ENCODE assay signal across 1 cellular context in the genomic region with DNA sequence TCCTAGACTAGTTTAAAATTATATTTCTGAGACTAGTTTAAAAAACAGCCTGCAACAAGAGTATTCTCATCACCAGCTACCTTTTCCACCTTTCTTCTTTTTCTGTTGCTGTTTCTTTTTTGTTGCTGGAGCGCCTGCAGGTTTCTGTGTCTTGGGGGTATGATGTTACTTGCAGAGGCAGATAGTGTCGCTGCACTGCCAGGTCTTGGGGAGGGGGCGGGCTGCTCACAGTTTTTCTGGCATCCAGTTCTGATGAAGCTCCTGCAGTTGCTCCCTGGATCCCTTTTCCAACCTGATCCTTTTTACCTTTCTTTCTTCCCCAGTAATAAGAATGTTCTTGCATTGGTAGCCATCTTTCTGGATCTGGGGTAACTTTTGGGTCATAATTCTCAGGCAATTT.
TF ChIP-seq lines count a peak whose summit lies in the region.

No MANE protein-coding gene starts in this region.

TF ChIP-seq in WTC11, 78 proteins besides CTCF, POLR2A, EP300 and RAD21 (continued from another document):
- TF ChIP-seq, protein P1, sequence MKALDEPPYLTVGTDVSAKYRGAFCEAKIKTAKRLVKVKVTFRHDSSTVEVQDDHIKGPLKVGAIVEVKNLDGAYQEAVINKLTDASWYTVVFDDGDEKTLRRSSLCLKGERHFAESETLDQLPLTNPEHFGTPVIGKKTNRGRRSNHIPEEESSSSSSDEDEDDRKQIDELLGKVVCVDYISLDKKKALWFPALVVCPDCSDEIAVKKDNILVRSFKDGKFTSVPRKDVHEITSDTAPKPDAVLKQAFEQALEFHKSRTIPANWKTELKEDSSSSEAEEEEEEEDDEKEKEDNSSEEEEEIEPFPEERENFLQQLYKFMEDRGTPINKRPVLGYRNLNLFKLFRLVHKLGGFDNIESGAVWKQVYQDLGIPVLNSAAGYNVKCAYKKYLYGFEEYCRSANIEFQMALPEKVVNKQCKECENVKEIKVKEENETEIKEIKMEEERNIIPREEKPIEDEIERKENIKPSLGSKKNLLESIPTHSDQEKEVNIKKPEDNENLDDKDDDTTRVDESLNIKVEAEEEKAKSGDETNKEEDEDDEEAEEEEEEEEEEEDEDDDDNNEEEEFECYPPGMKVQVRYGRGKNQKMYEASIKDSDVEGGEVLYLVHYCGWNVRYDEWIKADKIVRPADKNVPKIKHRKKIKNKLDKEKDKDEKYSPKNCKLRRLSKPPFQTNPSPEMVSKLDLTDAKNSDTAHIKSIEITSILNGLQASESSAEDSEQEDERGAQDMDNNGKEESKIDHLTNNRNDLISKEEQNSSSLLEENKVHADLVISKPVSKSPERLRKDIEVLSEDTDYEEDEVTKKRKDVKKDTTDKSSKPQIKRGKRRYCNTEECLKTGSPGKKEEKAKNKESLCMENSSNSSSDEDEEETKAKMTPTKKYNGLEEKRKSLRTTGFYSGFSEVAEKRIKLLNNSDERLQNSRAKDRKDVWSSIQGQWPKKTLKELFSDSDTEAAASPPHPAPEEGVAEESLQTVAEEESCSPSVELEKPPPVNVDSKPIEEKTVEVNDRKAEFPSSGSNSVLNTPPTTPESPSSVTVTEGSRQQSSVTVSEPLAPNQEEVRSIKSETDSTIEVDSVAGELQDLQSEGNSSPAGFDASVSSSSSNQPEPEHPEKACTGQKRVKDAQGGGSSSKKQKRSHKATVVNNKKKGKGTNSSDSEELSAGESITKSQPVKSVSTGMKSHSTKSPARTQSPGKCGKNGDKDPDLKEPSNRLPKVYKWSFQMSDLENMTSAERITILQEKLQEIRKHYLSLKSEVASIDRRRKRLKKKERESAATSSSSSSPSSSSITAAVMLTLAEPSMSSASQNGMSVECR (CRISPR knock-in tag; IDR thresholded peaks at IDR 0.05; ENCODE audit: borderline replicate concordance): no peak
- no peak for TF ChIP-seq PRRX2 (CRISPR knock-in tag; IDR thresholded peaks at IDR 0.05)
- TF ChIP-seq RORB (CRISPR knock-in tag; IDR thresholded peaks at IDR 0.05): no peak
- TF ChIP-seq HMGA2 (CRISPR knock-in tag; IDR thresholded peaks at IDR 0.05): no peak
- TF ChIP-seq ZNF671 (CRISPR knock-in tag; IDR thresholded peaks at IDR 0.05): no peak
